Comparison of ENCODE assay signal across 9 cellular contexts in the genomic region with DNA sequence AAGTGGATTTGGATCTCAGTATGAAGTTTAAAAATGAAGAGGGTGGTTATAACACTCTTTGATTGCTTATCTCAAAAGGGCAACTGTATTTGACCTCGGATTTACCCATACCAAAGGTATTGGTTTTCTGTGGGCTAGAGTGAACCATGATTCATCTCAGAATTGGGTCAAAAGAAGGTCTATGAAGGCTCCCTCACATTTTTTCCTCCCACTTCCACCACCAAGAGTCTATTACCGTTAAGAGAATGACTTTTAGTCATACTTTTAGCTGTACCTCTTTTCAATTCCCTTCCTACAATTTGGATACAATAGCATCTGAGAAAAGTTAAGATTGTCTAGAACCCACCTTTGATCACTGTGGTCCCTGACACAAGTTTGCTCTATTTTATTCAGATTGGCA.
"Had no signal": no experiment of that assay in that cellular context is flagged by ENCODE, and none has a peak within 500 bp of the region (broad histone marks: within the 10 kb centered on the region; RNA-seq: fewer than 3 reads in every experiment).

No MANE protein-coding gene starts in this region.

- H2AFZ ChIP-seq: GM23248, GM23338 had no signal

- H3K9ac ChIP-seq: GM23248 had no signal

- H3K36me3 ChIP-seq: HAP-1 had no signal

- H3K4me3 ChIP-seq: GM23248, GM23338, HAP-1 had no signal

- H3K4me1 ChIP-seq: HAP-1 had no signal

- H3K27ac ChIP-seq: GM23248 had no signal

- ATAC-seq: GM23338, HCT116 had no signal

- H3K4me2 ChIP-seq: GM23338 had no signal

- DNase-seq: GM23248, GOT3, H7, H9, HCEC 1CT, HFFc6 had no signal

- H3K9me3 ChIP-seq: HAP-1 had no signal
